8 cellular contexts compared by ENCODE assay signal in genomic region chr20:9817654-9818053, GRCh38. TPM values are rescaled to one million over a fixed set of nuclear protein-coding genes. Genes with fewer than 3 reads are reported as not detected.
"Had no signal": no experiment of that assay in that cellular context is flagged by ENCODE, and none has a peak within 500 bp of the region (broad histone marks: within the 10 kb centered on the region; RNA-seq: fewer than 3 reads in every experiment).

No MANE protein-coding gene starts in this region.

- FAIRE-seq: G401.6, GM12878, GM12891, GM12892, GM18507, GM19239 had no signal

- H3K4me3 ChIP-seq: GM12878 had no signal

- ATAC-seq: GM12878 had no signal

- DNase-seq: GDM1, GF-D8 had no signal

RNA-seq across cellular contexts. Expression of gene PAK5, which starts 21.2 kb away (rescaled TPM):
- total RNA-seq: GM12878 had no signal
- polyA plus RNA-seq: GM12878 had no signal
